In the genomic region with DNA sequence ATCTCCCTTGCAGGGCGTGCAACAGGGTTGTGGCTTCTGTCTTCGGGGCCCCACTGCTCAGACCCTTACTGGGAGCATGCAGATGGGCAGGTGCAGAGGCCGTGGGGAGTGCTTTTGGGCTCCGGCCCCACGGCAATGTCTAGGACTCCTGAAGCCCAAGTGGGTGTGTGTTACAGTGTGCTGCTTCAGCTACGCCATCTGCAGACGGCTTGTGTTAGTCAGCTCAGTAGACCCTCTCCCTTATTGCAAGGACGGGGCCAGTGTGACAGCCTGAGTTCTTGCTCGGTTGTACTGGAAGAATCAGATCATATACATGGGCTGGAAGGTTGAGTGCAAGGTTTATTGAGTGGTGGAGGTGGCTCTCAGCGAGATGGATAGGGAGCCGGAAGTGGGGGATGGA, we compare ENCODE assay signal across 17 cellular contexts.
"Had no signal": no experiment of that assay in that cellular context is flagged by ENCODE, and none has a peak within 500 bp of the region (broad histone marks: within the 10 kb centered on the region; RNA-seq: fewer than 3 reads in every experiment).

No MANE protein-coding gene starts in this region.

- DNase-seq: colonic mucosa; dermis blood vessel endothelial cell; erythroblast; foreskin keratinocyte; kidney glomerular epithelial cell; mesendoderm; naive B cell; sigmoid colon; stimulated activated CD4-positive, alpha-beta T cell treated with anti-CD3 and anti-CD28 coated beads, Interleukin-12 subunit alpha, Interleukin-12 subunit beta, amount 100 ng/mL, for 4 hours; stimulated activated naive CD4-positive, alpha-beta T cell; stomach; substantia nigra; transverse colon had no signal

- H3K4me3 ChIP-seq: colonic mucosa, hepatocyte, sigmoid colon, skin epidermis, stomach, thoracic aorta, transverse colon had no signal

- H3K27ac ChIP-seq: colonic mucosa, foreskin keratinocyte, hepatocyte, sigmoid colon, skin epidermis, stomach, thoracic aorta, transverse colon had no signal

- H3K4me1 Mint-ChIP-seq: nephron had no signal

- H3K27me3 ChIP-seq: colonic mucosa, foreskin keratinocyte, hepatocyte, sigmoid colon, stomach, transverse colon had no signal

- H3K9me3 ChIP-seq: colonic mucosa, transverse colon had no signal

- H3K4me2 ChIP-seq: hepatocyte had no signal

- H3K27ac Mint-ChIP-seq: nephron had no signal

- H3K4me1 ChIP-seq: colonic mucosa, transverse colon had no signal

- H3K27me3 Mint-ChIP-seq: naive B cell had no signal

- H3K4me3 Mint-ChIP-seq: nephron had no signal

- H2AFZ ChIP-seq: hepatocyte had no signal

- H3K36me3 ChIP-seq: colonic mucosa had no signal
